Comparison of ENCODE assay signal across 8 cellular contexts in genomic region chr4:86875436-86875835, GRCh38. TPM values are rescaled to one million over a fixed set of nuclear protein-coding genes. Genes with fewer than 3 reads are reported as not detected.
"Had no signal": no experiment of that assay in that cellular context is flagged by ENCODE, and none has a peak within 500 bp of the region (broad histone marks: within the 10 kb centered on the region; RNA-seq: fewer than 3 reads in every experiment).

No MANE protein-coding gene starts in this region.

RNA-seq across cellular contexts. Expression of gene C4orf36, which starts 16.8 kb away (rescaled TPM):
- total RNA-seq: activated B cell treated with CpG ODN at 0.5 μM for 24 hours; activated CD8-positive, alpha-beta T cell treated with anti-CD3 and anti-CD28 coated beads for 36 hours; activated T-cell treated with anti-CD3 and anti-CD28 coated beads, Interleukin-2, amount 50 U/mL, for 4 hours; activated T-helper 17 cell treated with anti-CD3 and anti-CD28 coated beads, Interleukin-2, amount 50 U/mL, for 72 hours; T-helper 1 cell treated with Interleukin-12 subunit alpha and Interleukin-12 subunit beta and Interleukin-4 antibody, amounts not matched to agents 30 ng/mL and 1 ng/mL, for 36 hours had no signal
- polyA plus RNA-seq: endothelial cell of umbilical vein had no signal

RNA-seq across cellular contexts. Expression of gene SLC10A6, which starts 26.3 kb away (rescaled TPM):
- total RNA-seq: activated CD8-positive, alpha-beta T cell treated with anti-CD3 and anti-CD28 coated beads for 36 hours; activated T-cell treated with anti-CD3 and anti-CD28 coated beads, Interleukin-2, amount 50 U/mL, for 4 hours; activated T-helper 17 cell treated with anti-CD3 and anti-CD28 coated beads, Interleukin-2, amount 50 U/mL, for 72 hours; chondrocyte; endothelial cell of umbilical vein; T-helper 1 cell treated with Interleukin-12 subunit alpha and Interleukin-12 subunit beta and Interleukin-4 antibody, amounts not matched to agents 30 ng/mL and 1 ng/mL, for 36 hours had no signal
- polyA plus RNA-seq: aorta had no signal
